In genomic region chr4:139556735-139557505, GRCh38 we compare ENCODE assay signal across 8 cellular contexts. TPM values are rescaled to one million over a fixed set of nuclear protein-coding genes. Genes with fewer than 3 reads are reported as not detected.
DNase-seq lines count a peak whose midpoint lies in the region; ATAC-seq, FAIRE-seq and TF ChIP-seq lines count a peak whose summit lies in the region.

No MANE protein-coding gene starts in this region.

- peak overlapping the region; percentile 93 for H3K4me3 Mint-ChIP-seq in activated CD4-positive, alpha-beta T cell treated with anti-CD3 and anti-CD28 coated beads, Interleukin-2, amount 10 ng/mL, durations not matched to agents 24 days and 14 days

- H3K9me3 Mint-ChIP-seq in activated CD4-positive, alpha-beta T cell treated with anti-CD3 and anti-CD28 coated beads, Interleukin-2, amount 10 ng/mL, durations not matched to agents 24 days and 14 days = no peaks in the 10 kb centered on the region

- H3K36me3 Mint-ChIP-seq in activated CD4-positive, alpha-beta T cell treated with anti-CD3 and anti-CD28 coated beads, Interleukin-2, amount 10 ng/mL, durations not matched to agents 24 days and 14 days (ENCODE audit: low read depth) = peaks cover 2% of the 10 kb centered on the region

- no peak for TF ChIP-seq POLR2A in GM12891 (IDR thresholded peaks at IDR 0.05; ENCODE audit: low read depth, low read length)

- H3K27me3 Mint-ChIP-seq in activated CD4-positive, alpha-beta T cell treated with anti-CD3 and anti-CD28 coated beads, Interleukin-2, amount 10 ng/mL, durations not matched to agents 24 days and 14 days = peaks cover 7% of the 10 kb centered on the region

- peak; percentile 38 for ATAC-seq in HG03354 (IDR thresholded peaks at IDR 0.05; ENCODE audit: poor library complexity, severe bottlenecking, unreplicated experiment)

- peak; percentile 82 for FAIRE-seq in GM12891 (lab: Jason Lieb, UNC)

- intact Hi-C loops in activated CD4-positive, alpha-beta T cell treated with anti-CD3 and anti-CD28 coated beads, Interleukin-2, amount 10 ng/mL, durations not matched to agents 24 days and 14 days (cut with micrococcal nuclease) = loop anchor here (2.0 to 5.0 kb wide), 9 partner anchors 94 to 965 kb away; partner anchors contain the start of genes ELF2, ELMOD2 and NAA15

- H3K4me1 Mint-ChIP-seq in activated CD4-positive, alpha-beta T cell treated with anti-CD3 and anti-CD28 coated beads, Interleukin-2, amount 10 ng/mL, durations not matched to agents 24 days and 14 days = peaks cover 37% of the 10 kb centered on the region

- H3K27ac Mint-ChIP-seq in activated CD4-positive, alpha-beta T cell treated with anti-CD3 and anti-CD28 coated beads, Interleukin-2, amount 10 ng/mL, durations not matched to agents 24 days and 14 days = peak overlapping the region; percentile 95

- DNase-seq in GM12891 (ENCODE audit: insufficient read length, low spot score) = peak; percentile 29
- peak; percentile 85 for DNase-seq in NCI-H510A (lab: John Stamatoyannopoulos, UW)
- DNase-seq in activated CD4-positive, alpha-beta T cell treated with anti-CD3 and anti-CD28 coated beads, Interleukin-2, amount 10 ng/mL, durations not matched to agents 24 days and 14 days = peak; percentile 84
- DNase-seq in dermis blood vessel endothelial cell = peak; percentile 54
- peak; percentile 39 to 62 for DNase-seq in lung microvascular endothelial cell (ENCODE audit: low read depth in 2 of 2)
- DNase-seq in stimulated activated CD4-positive, alpha-beta T cell treated with anti-CD3 and anti-CD28 coated beads, TNF-alpha, amount 100 ng/mL, for 48 hours (ENCODE audit: low read depth in 3 of 3) = peak; percentile 21 to 53 (median 25)
- no peak for DNase-seq in GOT3 (lab: John Stamatoyannopoulos, UW)

TF ChIP-seq in GM12891, 5 proteins besides CTCF, POLR2A, EP300 and RAD21:
- TF ChIP-seq SPI1 (IDR thresholded peaks at IDR 0.05; ENCODE audit: low read depth, low read length) = peak; percentile 19; the same call in 1 of the 2 replicates
- TF ChIP-seq POU2F2 (IDR thresholded peaks at IDR 0.05; ENCODE audit: low read depth, low read length) = no peak
- TF ChIP-seq PAX5 (IDR thresholded peaks at IDR 0.05; ENCODE audit: insufficient read depth, low read length, severe bottlenecking) = no peak
- TF ChIP-seq TAF1 (IDR thresholded peaks at IDR 0.05; ENCODE audit: low read depth, low read length) = no peak
- TF ChIP-seq POLR2AphosphoS5 (IDR thresholded peaks at IDR 0.05; ENCODE audit: low read depth, low read length) = no peak

RNA-seq across cellular contexts. Expression of gene SETD7, which starts 0.9 kb away (rescaled TPM):
- 1.0 TPM for polyA plus RNA-seq in GM12891 (2012; ENCODE audit: low read depth, missing spikeins)
- 18.5 and 19.6 TPM in 2 replicates for total RNA-seq in activated CD4-positive, alpha-beta T cell treated with anti-CD3 and anti-CD28 coated beads, Interleukin-2, amount 10 ng/mL, durations not matched to agents 24 days and 14 days
- 65.8 and 70.6 TPM in 2 replicates for total RNA-seq in dermis blood vessel endothelial cell
- total RNA-seq in lung microvascular endothelial cell = 38.8 and 63.3 TPM in 2 replicates
